1 cellular context compared by ENCODE assay signal in genomic region chr22:24506802-24507438, GRCh38.
TF ChIP-seq lines count a peak whose summit lies in the region.

No MANE protein-coding gene starts in this region.

TF ChIP-seq in H1, 55 proteins besides CTCF, POLR2A, EP300 and RAD21:
- TF ChIP-seq YY1 (IDR thresholded peaks at IDR 0.05; ENCODE audit: low read depth, low read length) (no peak), POU5F1 (IDR thresholded peaks at IDR 0.05; ENCODE audit: low read depth, low read length) (no peak), TBP (IDR thresholded peaks at IDR 0.05; ENCODE audit: low read depth, low read length) (no peak), SIX5 (IDR thresholded peaks at IDR 0.05; ENCODE audit: low read depth, low read length) (no peak), USF2 (IDR thresholded peaks at IDR 0.05; ENCODE audit: low read length) (no peak), GABPA (IDR thresholded peaks at IDR 0.05; ENCODE audit: borderline replicate concordance, insufficient read depth, low read length) (no peak)
TF ChIP-seq in H1: peak in this region for 0.
